In the genomic region with DNA sequence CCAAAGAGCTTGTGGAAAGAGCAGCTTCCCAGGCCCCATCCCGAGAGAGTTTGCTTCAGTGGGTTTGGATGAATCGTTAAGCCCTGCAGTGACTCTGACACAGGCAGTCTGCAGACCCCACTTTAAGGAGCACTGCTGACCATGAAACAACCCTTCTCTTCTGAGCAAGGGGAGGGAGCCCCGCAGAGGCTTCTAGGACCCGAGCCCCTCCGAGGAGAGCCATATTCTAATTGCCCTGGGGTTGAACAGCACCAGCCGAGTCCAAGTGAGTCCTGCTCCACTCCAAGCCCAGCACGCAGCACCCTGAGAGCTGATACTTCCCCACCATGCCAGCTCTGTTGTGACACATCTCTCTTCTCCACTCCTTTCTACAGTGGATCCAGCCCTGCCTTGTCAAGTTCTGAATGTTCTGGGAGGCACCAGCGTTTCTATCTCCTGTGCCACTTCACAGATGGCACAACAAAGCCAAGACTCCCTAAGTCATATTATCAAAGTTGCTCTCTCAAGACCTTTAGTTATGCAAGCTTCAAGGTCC, we compare ENCODE assay signal across 18 cellular contexts. TPM values are rescaled to one million over a fixed set of nuclear protein-coding genes. Genes with fewer than 3 reads are reported as not detected.
DNase-seq lines count a peak whose midpoint lies in the region; ATAC-seq, FAIRE-seq and TF ChIP-seq lines count a peak whose summit lies in the region.
"Had no signal": no experiment of that assay in that cellular context is flagged by ENCODE, and none has a peak within 500 bp of the region (broad histone marks: within the 10 kb centered on the region; RNA-seq: fewer than 3 reads in every experiment).

No MANE protein-coding gene starts in this region.

- ATAC-seq in HG02763 (IDR thresholded peaks at IDR 0.05; ENCODE audit: unreplicated experiment), result no peak

- H3K4ac ChIP-seq in H1 (replicated peaks; ENCODE audit: insufficient read length, low read depth, low read length), result no peak overlapping the region

- intact Hi-C loops in MCF 10A (cut with micrococcal nuclease), result loop anchor here (1.0 kb wide), 1 partner anchor 10 kb away; no protein-coding TSS in a partner anchor
- intact Hi-C loops in mammary epithelial cell (cut with micrococcal nuclease), result loop anchor here (10.0 kb wide), 1 partner anchor 324 kb away; no protein-coding TSS in a partner anchor
- intact Hi-C loops in tibial artery (cut with DNase I; ENCODE audit: low total_unique reads), result no loop called here

- H4K20me1 ChIP-seq in mammary epithelial cell (ENCODE audit: insufficient read depth, low read length), result no peaks in the 10 kb centered on the region
- H4K20me1 ChIP-seq in H1 (replicated peaks in 1 of 2; ENCODE audit: control insufficient read depth in 1 of 2, insufficient read depth in 2 of 2, low read length in 2 of 2), result peaks cover 0 to 8% of the 10 kb centered on the region in 2 experiments

- BruUV-seq in MCF 10A (replicated peaks; lab: Mats Ljungman, UMichigan) (no TSS peak), mammary epithelial cell (replicated peaks; lab: Mats Ljungman, UMichigan) (no TSS peak)

- H3K27me3 ChIP-seq in mammary epithelial cell (ENCODE audit: insufficient read depth, low read length) (no peaks in the 10 kb centered on the region), H1 (replicated peaks in 1 of 4; ENCODE audit: control insufficient read depth in 3 of 4, extremely low read depth in 1 of 4, insufficient read depth in 3 of 4, low read length in 3 of 4) (peaks cover 0 to 5% (median 2%) of the 10 kb centered on the region in 4 experiments; a peak in 3 of 7 replicates), tibial artery (no peaks in the 10 kb centered on the region)

- no peaks in the 10 kb centered on the region for H3K79me1 ChIP-seq in H1 (ENCODE audit: low read depth, low read length)

- H3K4me3 Mint-ChIP-seq in MCF 10A (ENCODE audit: unreplicated experiment) (no peak overlapping the region), nephron (peak overlapping the region in 1 of 3 experiments; percentile 18)
- H3K4me3 Mint-ChIP-seq: activated CD4-positive, alpha-beta T cell treated with anti-CD3 and anti-CD28 coated beads, Interleukin-2, amount 10 ng/mL, durations not matched to agents 24 days and 14 days; activated naive CD8-positive, alpha-beta T cell; CD14-positive monocyte had no signal

- no peak overlapping the region for H3K23ac ChIP-seq in H1 (ENCODE audit: insufficient read length)

- H3K36me3 ChIP-seq in mammary epithelial cell (ENCODE audit: insufficient read depth, low read length), result no peaks in the 10 kb centered on the region
- no peaks in the 10 kb centered on the region for H3K36me3 ChIP-seq in H1 (ENCODE audit: control insufficient read depth in 2 of 4, insufficient read depth in 4 of 4, low read length in 3 of 4)
- no peaks in the 10 kb centered on the region for H3K36me3 ChIP-seq in tibial artery
- H3K36me3 ChIP-seq: neutrophil had no signal

- H4K5ac ChIP-seq in H1 (ENCODE audit: insufficient read length, low read depth, low read length), result no peak overlapping the region

- H3K9ac ChIP-seq in mammary epithelial cell (ENCODE audit: insufficient read depth, low read length), result no peak overlapping the region
- H3K9ac ChIP-seq in H1 (replicated peaks in 1 of 4; ENCODE audit: extremely low read depth in 1 of 4, low read depth in 3 of 4, low read length in 3 of 4), result no peak overlapping the region

- H2BK20ac ChIP-seq in H1 (ENCODE audit: low read length), result no peak overlapping the region

- no peak overlapping the region for H3K4me2 ChIP-seq in mammary epithelial cell (ENCODE audit: insufficient read depth, low read depth, low read length)
- no peak overlapping the region for H3K4me2 ChIP-seq in H1 (ENCODE audit: insufficient read depth in 1 of 2, low read depth in 2 of 2, low read length in 2 of 2)

- H3K4me3 ChIP-seq in mammary epithelial cell (replicated peaks in 1 of 3; ENCODE audit: insufficient read depth in 1 of 3, low read depth in 2 of 3, low read length in 3 of 3) (no peak overlapping the region), H1 (ENCODE audit: extremely low read depth in 1 of 4, insufficient read depth in 2 of 4, low read depth in 3 of 4, low read length in 4 of 4) (no peak overlapping the region), tibial artery (no peak overlapping the region)

- H2AK5ac ChIP-seq in H1 (ENCODE audit: low read depth, low read length), result 0 out of 2 replicates have a peak overlapping the region, but pooled peaks have one; percentile 42

- peak overlapping the region; percentile 42 for H3K27ac Mint-ChIP-seq in MCF 10A (ENCODE audit: low read depth, unreplicated experiment)
- peak overlapping the region; percentile 13 to 92 (median 36) for H3K27ac Mint-ChIP-seq in nephron
- H3K27ac Mint-ChIP-seq: activated CD4-positive, alpha-beta T cell treated with anti-CD3 and anti-CD28 coated beads, Interleukin-2, amount 10 ng/mL, durations not matched to agents 24 days and 14 days; activated naive CD8-positive, alpha-beta T cell; CD14-positive monocyte had no signal

- H3K27ac ChIP-seq in mammary epithelial cell (ENCODE audit: insufficient read depth, low read depth, low read length), result no peak overlapping the region
- H3K27ac ChIP-seq in H1 (ENCODE audit: low read depth, low read length), result no peak overlapping the region
- peak overlapping the region; percentile 49 to 56 for H3K27ac ChIP-seq in tibial artery
- H3K27ac ChIP-seq: neutrophil had no signal

- no peak overlapping the region for H2BK5ac ChIP-seq in H1 (ENCODE audit: low read depth, low read length)

- peaks cover 34% of the 10 kb centered on the region for H3K4me1 ChIP-seq in mammary epithelial cell (ENCODE audit: insufficient read depth, low read length)
- peaks cover 0 to 33% (median 19%) of the 10 kb centered on the region in 4 experiments; a peak in 6 of 7 replicates for H3K4me1 ChIP-seq in H1 (replicated peaks in 1 of 4; ENCODE audit: control insufficient read depth in 3 of 4, insufficient read depth in 4 of 4, low read length in 3 of 4)
- H3K4me1 ChIP-seq in tibial artery, result peaks cover 0 to 83% (median 64%) of the 10 kb centered on the region in 4 donors

- no peak overlapping the region for H3K14ac ChIP-seq in H1 (ENCODE audit: insufficient read length)

- in situ Hi-C loops in mammary epithelial cell (cut with MboI; ENCODE audit: low sequenced_read_pairs in 2 of 2) (no loop called here), G401 (cut with HindIII; ENCODE audit: low sequenced_read_pairs) (loop anchor here (10.0 kb wide), 1 partner anchor 104 kb away; no protein-coding TSS in a partner anchor)

- FAIRE-seq in H1 (lab: Jason Lieb, UNC), result no peak
- FAIRE-seq: A204.1, bronchial epithelial cell, endometrium had no signal

- H2AFZ ChIP-seq in mammary epithelial cell (ENCODE audit: low read depth, low read length) (no peak overlapping the region), H1 (ENCODE audit: low read length) (no peak overlapping the region)

- no peak for TF ChIP-seq EP300 in H1 (IDR thresholded peaks at IDR 0.05; ENCODE audit: borderline replicate concordance in 1 of 2, low read depth in 2 of 2, low read length in 2 of 2)

- H3K4me1 Mint-ChIP-seq in MCF 10A (ENCODE audit: insufficient read depth, unreplicated experiment) (peaks cover 64% of the 10 kb centered on the region), nephron (peaks cover 86% of the 10 kb centered on the region)
- H3K4me1 Mint-ChIP-seq: activated CD4-positive, alpha-beta T cell treated with anti-CD3 and anti-CD28 coated beads, Interleukin-2, amount 10 ng/mL, durations not matched to agents 24 days and 14 days; CD14-positive monocyte had no signal

- TF ChIP-seq RAD21 in H1 (IDR thresholded peaks at IDR 0.05 in 1 of 2, conservative IDR thresholded peaks at IDR 0.05 in 1 of 2; ENCODE audit: low read depth in 2 of 2, low read length in 2 of 2), result no peak

- no peak overlapping the region for H3K18ac ChIP-seq in H1 (ENCODE audit: extremely low read depth, low read length)

- no peak for TF ChIP-seq POLR2A in H1 (IDR thresholded peaks at IDR 0.05; ENCODE audit: control extremely low read depth in 1 of 2, low read depth in 2 of 2, low read length in 2 of 2)

- H3K9me3 Mint-ChIP-seq in MCF 10A (ENCODE audit: unreplicated experiment) (no peaks in the 10 kb centered on the region), nephron (no peaks in the 10 kb centered on the region)
- H3K9me3 Mint-ChIP-seq: activated CD4-positive, alpha-beta T cell treated with anti-CD3 and anti-CD28 coated beads, Interleukin-2, amount 10 ng/mL, durations not matched to agents 24 days and 14 days; CD14-positive monocyte had no signal

- CTCF ChIA-PET in MCF 10A (lab: Yijun Ruan, JAX), result interaction anchor here (0.6 to 19.9 kb wide), 13 partner anchors 12 to 745 kb away, joined by 3 to 415 read pairs (median 4); a partner anchor contains a TSS
- CTCF ChIA-PET in mammary epithelial cell (lab: Charles Lee; ENCODE audit: low non-redundant PET), result interaction anchor here (0.5 to 0.6 kb wide), 2 partner anchors 16 to 33 kb away, joined by 5 to 40 read pairs; no protein-coding TSS in a partner anchor
- CTCF ChIA-PET in H1 (lab: Charles Lee; ENCODE audit: partially characterized antibody), result interaction anchor here (0.6 to 26.3 kb wide), 13 partner anchors 11 to 387 kb away, joined by 3 to 474 read pairs (median 5); a partner anchor contains a TSS

- whole genome bisulfite sequencing in mammary epithelial cell (ENCODE audit: low coverage, missing lambda C conversion rate), result 93% methylated on average over 8 of the region's 8 CpGs
- 83% methylated on average over 8 of the region's 8 CpGs; no CpG with 5 or more reads in 1 of the 2 experiments for WGBS in H1 (ENCODE audit: extremely low coverage in 1 of 2, insufficient coverage in 1 of 2, insufficient read length in 1 of 2, insufficient replicate concordance in 2 of 2, low coverage in 1 of 2, low lambda C conversion rate in 2 of 2, missing lambda C conversion rate in 1 of 2), 2 experiments

- H2BK15ac ChIP-seq in H1 (ENCODE audit: low read length), result no peak overlapping the region

- no peak overlapping the region for H2BK120ac ChIP-seq in H1 (replicated peaks; ENCODE audit: low read depth, low read length)

- H3K79me2 ChIP-seq in mammary epithelial cell (ENCODE audit: insufficient read depth, low read length), result no peaks in the 10 kb centered on the region
- no peaks in the 10 kb centered on the region for H3K79me2 ChIP-seq in H1 (ENCODE audit: control insufficient read depth in 1 of 2, insufficient read depth in 2 of 2, low read length in 2 of 2)

- POLR2A ChIA-PET in MCF 10A (lab: Yijun Ruan, JAX) (interaction anchor here (3.5 to 10.6 kb wide), 2 partner anchors 10 to 14 kb away, joined by 39 to 85 read pairs; no protein-coding TSS in a partner anchor), H1 (lab: Charles Lee; ENCODE audit: partially characterized antibody) (interaction anchor here (0.6 to 6.6 kb wide), 4 partner anchors 9 to 46 kb away, joined by 3 to 32 read pairs (median 3); no protein-coding TSS in a partner anchor)

- peaks cover 4% of the 10 kb centered on the region for H3K36me3 Mint-ChIP-seq in MCF 10A (ENCODE audit: insufficient read depth, unreplicated experiment)
- peaks cover 3% of the 10 kb centered on the region for H3K36me3 Mint-ChIP-seq in nephron (ENCODE audit: low read depth)
- H3K36me3 Mint-ChIP-seq: activated naive CD8-positive, alpha-beta T cell; CD14-positive monocyte had no signal

- H3K27me3 Mint-ChIP-seq in MCF 10A (ENCODE audit: insufficient read depth, unreplicated experiment) (no peaks in the 10 kb centered on the region), nephron (ENCODE audit: low read depth) (peaks cover 17% of the 10 kb centered on the region)

- H2BK12ac ChIP-seq in H1 (ENCODE audit: low read depth, low read length), result no peak overlapping the region

- TF ChIP-seq CTCF in MCF 10A (IDR thresholded peaks at IDR 0.05; ENCODE audit: unreplicated experiment), result no peak
- no peak for TF ChIP-seq CTCF in mammary epithelial cell (conservative IDR thresholded peaks at IDR 0.05 in 1 of 2, IDR thresholded peaks at IDR 0.05 in 1 of 2; ENCODE audit: extremely low read depth in 1 of 2, insufficient read depth in 1 of 2, low read depth in 1 of 2, low read length in 2 of 2)
- no peak for TF ChIP-seq CTCF in H1 (IDR thresholded peaks at IDR 0.05; ENCODE audit: control extremely low read depth in 1 of 3, insufficient read depth in 1 of 3, low read depth in 1 of 3, low read length in 3 of 3)
- no peak for TF ChIP-seq CTCF in nephron (IDR thresholded peaks at IDR 0.05; ENCODE audit: unreplicated experiment in 3 of 3)
- TF ChIP-seq CTCF in tibial artery (IDR thresholded peaks at IDR 0.05), result no peak

- H3K23me2 ChIP-seq in H1 (ENCODE audit: low read depth, low read length), result no peaks in the 10 kb centered on the region

- no peak for DNase-seq in MCF 10A (ENCODE audit: unreplicated experiment)
- DNase-seq in mammary epithelial cell, result no peak
- no peak for DNase-seq in H1 (ENCODE audit: low read depth in 1 of 2, low spot score in 2 of 2)
- no peak for DNase-seq in tibial artery
- no peak for DNase-seq in G401 (ENCODE audit: low spot score)
- no peak for DNase-seq in DMS153 (lab: John Stamatoyannopoulos, UW)
- DNase-seq: activated CD4-positive, alpha-beta T cell treated with anti-CD3 and anti-CD28 coated beads, Interleukin-2, amount 10 ng/mL, durations not matched to agents 24 days and 14 days; NCI-H187 treated with DMSO at 0.1 percent for 48 hours had no signal

- H3K56ac ChIP-seq in H1 (replicated peaks; ENCODE audit: insufficient read length, low read depth, low read length), result no peak overlapping the region

- H3K9me3 ChIP-seq in mammary epithelial cell (replicated peaks; ENCODE audit: insufficient read depth, low read length), result no peaks in the 10 kb centered on the region
- no peaks in the 10 kb centered on the region; a peak in 1 of 4 replicates for H3K9me3 ChIP-seq in H1 (ENCODE audit: insufficient read depth in 2 of 2, low read depth in 1 of 2, low read length in 1 of 2)
- no peaks in the 10 kb centered on the region for H3K9me3 ChIP-seq in tibial artery
- H3K9me3 ChIP-seq: neutrophil had no signal

- H4K8ac ChIP-seq in H1 (ENCODE audit: extremely low read depth, insufficient read depth, low read length), result no peak overlapping the region

- H4K91ac ChIP-seq in H1 (replicated peaks; ENCODE audit: insufficient read length, low read length), result no peak overlapping the region

- dilution Hi-C loops in mammary epithelial cell (cut with HindIII; ENCODE audit: low sequenced_read_pairs), result loop anchor here (5.0 to 10.0 kb wide), 2 partner anchors 39 to 104 kb away; a partner anchor contains a TSS

RNA-seq across cellular contexts. Expression of a gene that starts 10.4 kb away (rescaled TPM):
- 0.14 and 0.54 TPM in 2 replicates for total RNA-seq in MCF 10A (2022)
- total RNA-seq in mammary epithelial cell, result 1 to 10 TPM; 2.7 to 3.0 TPM
- 1.3 TPM for polyA plus RNA-seq in mammary epithelial cell
- 0.88 TPM for polyA minus RNA-seq in mammary epithelial cell
- 6.9 and 8.5 TPM in 2 replicates for total RNA-seq in H1 (2021; fragmentation: NEBNext Ultra II Directional; extraction: Animal tissue kit (Norgen Biotek cat#: 25700))
- polyA plus RNA-seq in H1 (2011; rRNA removed), result 2.2 and 3.9 TPM in 2 replicates
- polyA plus RNA-seq in H1 (2011; cell fraction: cytosol; rRNA removed), result 2.1 TPM
- 3.5 TPM for polyA plus RNA-seq in H1 (2011; cell fraction: nucleus; rRNA removed)
- polyA plus RNA-seq in H1 (2012, experiment 1 of 2), result 5.3 to 6.6 TPM (median 5.9 TPM) in 4 replicates
- 5.0 TPM for polyA plus RNA-seq in H1 (2012, experiment 2 of 2)
- polyA plus RNA-seq in H1 (2013, experiment 1 of 2), result 4.6 TPM
- 4.3 TPM for polyA plus RNA-seq in H1 (2013, experiment 2 of 2)
- polyA minus RNA-seq in H1 (2011; rRNA and poly(A)+ RNA removed), result 7.0 and 7.9 TPM in 2 replicates
- 4.6 TPM for polyA minus RNA-seq in H1 (2011; cell fraction: cytosol; rRNA and poly(A)+ RNA removed)
- 7.3 TPM for polyA minus RNA-seq in H1 (2011; cell fraction: nucleus; rRNA and poly(A)+ RNA removed)
- total RNA-seq in G401 (2014; rRNA removed; shearing (Covaris generic)), result 0.75 and 1.8 TPM in 2 replicates
- polyA plus RNA-seq: CD14-positive monocyte had no signal

RNA-seq across cellular contexts. Expression of a gene that starts 24.6 kb away (rescaled TPM):
- not detected in 2 replicates for total RNA-seq in MCF 10A (2022)
- not detected for total RNA-seq in mammary epithelial cell
- polyA plus RNA-seq in mammary epithelial cell, result not detected
- not detected for polyA minus RNA-seq in mammary epithelial cell
- not detected in 2 replicates for total RNA-seq in H1 (2021; fragmentation: NEBNext Ultra II Directional; extraction: Animal tissue kit (Norgen Biotek cat#: 25700))
- 0.02 TPM in 2 replicates for polyA plus RNA-seq in H1 (2011; rRNA removed)
- not detected for polyA plus RNA-seq in H1 (2011; cell fraction: cytosol; rRNA removed)
- 0.09 TPM for polyA plus RNA-seq in H1 (2011; cell fraction: nucleus; rRNA removed)
- polyA plus RNA-seq in H1 (2012, experiment 1 of 2), result not detected in 4 replicates
- polyA plus RNA-seq in H1 (2012, experiment 2 of 2), result not detected
- polyA plus RNA-seq in H1 (2013, experiment 1 of 2), result 0.02 TPM
- 0.02 TPM for polyA plus RNA-seq in H1 (2013, experiment 2 of 2)
- polyA minus RNA-seq in H1 (2011; rRNA and poly(A)+ RNA removed), result not detected in 2 replicates
- not detected for polyA minus RNA-seq in H1 (2011; cell fraction: cytosol; rRNA and poly(A)+ RNA removed)
- not detected for polyA minus RNA-seq in H1 (2011; cell fraction: nucleus; rRNA and poly(A)+ RNA removed)
- 0.25 and 7.3 TPM in 2 replicates for total RNA-seq in G401 (2014; rRNA removed; shearing (Covaris generic))
- total RNA-seq: activated CD4-positive, alpha-beta T cell treated with anti-CD3 and anti-CD28 coated beads, Interleukin-2, amount 10 ng/mL, durations not matched to agents 24 days and 14 days; bronchial epithelial cell; M059J; ureter had no signal
- polyA plus RNA-seq: CD14-positive monocyte had no signal

RNA-seq across cellular contexts. Expression of a gene that starts 30.5 kb away (rescaled TPM):
- total RNA-seq in MCF 10A (2022), result not detected in 2 replicates
- under 1 TPM in 1 of 2 donors, not detected in 1; 0.50 TPM for total RNA-seq in mammary epithelial cell
- 0.07 TPM for polyA plus RNA-seq in mammary epithelial cell
- not detected for polyA minus RNA-seq in mammary epithelial cell
- total RNA-seq in H1 (2021; fragmentation: NEBNext Ultra II Directional; extraction: Animal tissue kit (Norgen Biotek cat#: 25700)), result 1.5 and 2.2 TPM in 2 replicates
- 2.7 and 3.4 TPM in 2 replicates for polyA plus RNA-seq in H1 (2011; rRNA removed)
- 3.0 TPM for polyA plus RNA-seq in H1 (2011; cell fraction: cytosol; rRNA removed)
- 3.0 TPM for polyA plus RNA-seq in H1 (2011; cell fraction: nucleus; rRNA removed)
- polyA plus RNA-seq in H1 (2012, experiment 1 of 2), result 1.1 to 2.5 TPM (median 1.7 TPM) in 4 replicates
- 2.3 TPM for polyA plus RNA-seq in H1 (2012, experiment 2 of 2)
- polyA plus RNA-seq in H1 (2013, experiment 1 of 2), result 1.3 TPM
- 1.5 TPM for polyA plus RNA-seq in H1 (2013, experiment 2 of 2)
- 0.73 and 0.76 TPM in 2 replicates for polyA minus RNA-seq in H1 (2011; rRNA and poly(A)+ RNA removed)
- 1.5 TPM for polyA minus RNA-seq in H1 (2011; cell fraction: cytosol; rRNA and poly(A)+ RNA removed)
- polyA minus RNA-seq in H1 (2011; cell fraction: nucleus; rRNA and poly(A)+ RNA removed), result 2.2 TPM
- 0.17 and 1.0 TPM in 2 replicates for total RNA-seq in G401 (2014; rRNA removed; shearing (Covaris generic))
- total RNA-seq: activated CD4-positive, alpha-beta T cell treated with anti-CD3 and anti-CD28 coated beads, Interleukin-2, amount 10 ng/mL, durations not matched to agents 24 days and 14 days had no signal
- polyA plus RNA-seq: CD14-positive monocyte had no signal

RNA-seq across cellular contexts. Expression of a gene that starts 36.8 kb away (rescaled TPM):
- total RNA-seq in MCF 10A (2022) (19.2 and 20.9 TPM in 2 replicates), mammary epithelial cell (10 to 100 TPM in 1 of 2 donors, 1 to 10 TPM in 1; 3.7 to 34.4 TPM)
- polyA plus RNA-seq in mammary epithelial cell (39.1 TPM), H1 (2011; rRNA removed) (84.0 and 126 TPM in 2 replicates)
- polyA minus RNA-seq in mammary epithelial cell, result 66.6 TPM
- total RNA-seq in H1 (2021; fragmentation: NEBNext Ultra II Directional; extraction: Animal tissue kit (Norgen Biotek cat#: 25700)), result 82.7 and 86.6 TPM in 2 replicates
- 70.2 TPM for polyA plus RNA-seq in H1 (2011; cell fraction: cytosol; rRNA removed)
- polyA plus RNA-seq in H1 (2011; cell fraction: nucleus; rRNA removed), result 78.5 TPM
- 62.6 to 82.3 TPM (median 76.8 TPM) in 4 replicates for polyA plus RNA-seq in H1 (2012, experiment 1 of 2)
- polyA plus RNA-seq in H1 (2012, experiment 2 of 2), result 108 TPM
- 78.7 TPM for polyA plus RNA-seq in H1 (2013, experiment 1 of 2)
- 85.7 TPM for polyA plus RNA-seq in H1 (2013, experiment 2 of 2)
- polyA minus RNA-seq in H1 (2011; rRNA and poly(A)+ RNA removed), result 91.8 and 114 TPM in 2 replicates
- polyA minus RNA-seq in H1 (2011; cell fraction: cytosol; rRNA and poly(A)+ RNA removed), result 73.1 TPM
- 59.0 TPM for polyA minus RNA-seq in H1 (2011; cell fraction: nucleus; rRNA and poly(A)+ RNA removed)
- total RNA-seq in G401 (2014; rRNA removed; shearing (Covaris generic)), result 19.3 and 19.9 TPM in 2 replicates

RNA-seq across cellular contexts. Expression of a gene that starts 51.8 kb away (rescaled TPM):
- total RNA-seq in MCF 10A (2022) (not detected in 2 replicates), mammary epithelial cell (10 to 100 TPM in 1 of 2 donors, 1 to 10 TPM in 1; 5.7 to 71.3 TPM)
- polyA plus RNA-seq in mammary epithelial cell (146 TPM), H1 (2011; rRNA removed) (2,050 and 2,479 TPM in 2 replicates)
- polyA minus RNA-seq in mammary epithelial cell, result 248 TPM
- total RNA-seq in H1 (2021; fragmentation: NEBNext Ultra II Directional; extraction: Animal tissue kit (Norgen Biotek cat#: 25700)), result 259 and 286 TPM in 2 replicates
- 1,448 TPM for polyA plus RNA-seq in H1 (2011; cell fraction: cytosol; rRNA removed)
- polyA plus RNA-seq in H1 (2011; cell fraction: nucleus; rRNA removed), result 660 TPM
- 327 to 599 TPM (median 496 TPM) in 4 replicates for polyA plus RNA-seq in H1 (2012, experiment 1 of 2)
- polyA plus RNA-seq in H1 (2012, experiment 2 of 2), result 595 TPM
- 909 TPM for polyA plus RNA-seq in H1 (2013, experiment 1 of 2)
- 1,095 TPM for polyA plus RNA-seq in H1 (2013, experiment 2 of 2)
- 708 and 816 TPM in 2 replicates for polyA minus RNA-seq in H1 (2011; rRNA and poly(A)+ RNA removed)
- polyA minus RNA-seq in H1 (2011; cell fraction: cytosol; rRNA and poly(A)+ RNA removed), result 233 TPM
- polyA minus RNA-seq in H1 (2011; cell fraction: nucleus; rRNA and poly(A)+ RNA removed), result 264 TPM
- 30.5 and 57.4 TPM in 2 replicates for total RNA-seq in G401 (2014; rRNA removed; shearing (Covaris generic))
- polyA plus RNA-seq: CD14-positive monocyte had no signal

Comparison
In these comparisons a context has a peak if more than half of its experiments do, and no peak if none do; other contexts are left out.
1. H3K27ac ChIP-seq: peak in tibial artery (2 of 2); none in mammary epithelial cell (single experiment) and H1 (single experiment).